Comparison of ENCODE assay signal across 10 cellular contexts in genomic region chr5:32020271-32020670, GRCh38.
A peak's percentile ranks its signal among the peaks of the same experiment; 100 is the strongest.
DNase-seq lines count a peak whose midpoint lies in the region; ATAC-seq and TF ChIP-seq lines count a peak whose summit lies in the region.
"Had no signal": no experiment of that assay in that cellular context is flagged by ENCODE, and none has a peak within 500 bp of the region (broad histone marks: within the 10 kb centered on the region; RNA-seq: fewer than 3 reads in every experiment).

No MANE protein-coding gene starts in this region.

- DNase-seq in fibroblast of peridontal ligament (ENCODE audit: extremely low read depth): peak; percentile 20
- DNase-seq in NCI-H2029 treated with DMSO at 0.1 percent for 48 hours (lab: John Stamatoyannopoulos, UW): no peak
- no peak for DNase-seq in globus pallidus (ENCODE audit: low spot score)
- no peak for DNase-seq in HPDE6-E6E7 (ENCODE audit: extremely low spot score)
- no peak for DNase-seq in NCI-H2171 (lab: John Stamatoyannopoulos, UW)
- DNase-seq: esophagus squamous epithelium, HCEC 1CT had no signal

- peak; percentile 80 for ATAC-seq in GM18505 (IDR thresholded peaks at IDR 0.05; ENCODE audit: unreplicated experiment)
- peak; percentile 81 for ATAC-seq in GM21515 (IDR thresholded peaks at IDR 0.05; ENCODE audit: unreplicated experiment)
- peak; percentile 92 for ATAC-seq in HG03565 (IDR thresholded peaks at IDR 0.05; ENCODE audit: unreplicated experiment)

- no peak for TF ChIP-seq POLR2A in GM18505 (IDR thresholded peaks at IDR 0.05; ENCODE audit: borderline replicate concordance, extremely low read depth, insufficient read depth, insufficient read length)
